In genomic region chr11:2883717-2884423, GRCh38 we compare ENCODE assay signal across 8 cellular contexts. TPM values are rescaled to one million over a fixed set of nuclear protein-coding genes. Genes with fewer than 3 reads are reported as not detected.
DNase-seq lines count a peak whose midpoint lies in the region; ATAC-seq, FAIRE-seq and TF ChIP-seq lines count a peak whose summit lies in the region.

No MANE protein-coding gene starts in this region.

- DNase-seq in NCI-H146 (lab: John Stamatoyannopoulos, UW) (peak; percentile 22), NCI-H146 treated with DMSO at 0.1 percent for 48 hours (lab: John Stamatoyannopoulos, UW; ENCODE audit: unreplicated experiment) (no peak), bronchial epithelial cell (ENCODE audit: low read depth) (no peak), left lung (no peak), testis (no peak), COR-L47 (lab: John Stamatoyannopoulos, UW) (no peak), DMS153 treated with DMSO at 0.1 percent for 48 hours (lab: John Stamatoyannopoulos, UW; ENCODE audit: unreplicated experiment) (no peak)
- DNase-seq in activated CD4-positive, alpha-beta T cell treated with anti-CD3 and anti-CD28 coated beads for 4 hours: no peak

- H3K4me1 ChIP-seq in left lung (peaks cover 0 to 36% of the 10 kb centered on the region in 2 donors), testis (peaks cover 21% of the 10 kb centered on the region)

- H3K36me3 ChIP-seq in bronchial epithelial cell (ENCODE audit: control insufficient read depth, insufficient read depth, low read length): no peaks in the 10 kb centered on the region
- no peaks in the 10 kb centered on the region for H3K36me3 ChIP-seq in left lung
- no peaks in the 10 kb centered on the region for H3K36me3 ChIP-seq in testis (ENCODE audit: low read depth, missing control alignments)

- peak overlapping the region; percentile 40 for H3K4me3 ChIP-seq in bronchial epithelial cell (ENCODE audit: low read depth, low read length)
- peak overlapping the region; percentile 52 to 75 for H3K4me3 ChIP-seq in left lung
- peak overlapping the region; percentile 69 to 75 for H3K4me3 ChIP-seq in testis

- WGBS in testis, 2 donors: 6 to 9% methylated on average over 25 to 26 of the region's 90 CpGs

- no peak for TF ChIP-seq POLR2A in testis (IDR thresholded peaks at IDR 0.05)

- FAIRE-seq in bronchial epithelial cell (lab: Jason Lieb, UNC): no peak

- H3K27ac ChIP-seq in left lung (peak overlapping the region; percentile 65 to 75), testis (peak overlapping the region in 1 of 2 donors; percentile 82)

- peaks cover 2% of the 10 kb centered on the region for H3K27me3 ChIP-seq in bronchial epithelial cell (ENCODE audit: control insufficient read depth, insufficient read depth, low read length)
- peaks cover 0 to 62% of the 10 kb centered on the region in 2 donors for H3K27me3 ChIP-seq in left lung
- H3K27me3 ChIP-seq in testis: no peaks in the 10 kb centered on the region

- TF ChIP-seq CTCF in bronchial epithelial cell (IDR thresholded peaks at IDR 0.05; ENCODE audit: insufficient read depth, low read length, severe bottlenecking) (no peak), left lung (IDR thresholded peaks at IDR 0.05) (no peak), testis (IDR thresholded peaks at IDR 0.05) (no peak)

- H3K9me3 ChIP-seq in left lung (no peaks in the 10 kb centered on the region), testis (no peaks in the 10 kb centered on the region)

- intact Hi-C loops in left lung (cut with DNase I): no loop called here
- intact Hi-C loops in testis (cut with DNase I; ENCODE audit: low total_unique reads): no loop called here

- peak; percentile 0 for ATAC-seq in left lung

RNA-seq across cellular contexts. Expression of gene CDKN1C, which starts 1.7 kb away (rescaled TPM):
- total RNA-seq in bronchial epithelial cell (9.5 and 9.9 TPM in 2 replicates), left lung (10 to 100 TPM; 18.0 to 31.7 TPM), testis (10 to 100 TPM; 24.3 to 34.9 TPM)
- 15.2 TPM for polyA plus RNA-seq in testis (ENCODE audit: insufficient read depth, low read depth, low replicate concordance)

RNA-seq across cellular contexts. Expression of gene PHLDA2, which starts 45.4 kb away (rescaled TPM):
- total RNA-seq in bronchial epithelial cell (5.0 and 11.9 TPM in 2 replicates), left lung (10 to 100 TPM; 28.3 to 50.0 TPM), testis (1 to 10 TPM; 2.2 to 4.0 TPM)
- 0.62 TPM for polyA plus RNA-seq in testis (ENCODE audit: insufficient read depth, low read depth, low replicate concordance)
